Comparison of ENCODE assay signal across 1 cellular context in genomic region chr19:532578-533484, GRCh38.
TF ChIP-seq lines count a peak whose summit lies in the region.

No MANE protein-coding gene starts in this region.

TF ChIP-seq in K562, 482 proteins besides CTCF, POLR2A, EP300 and RAD21 (continued from another document and continues in another):
- TF ChIP-seq DPF2 (IDR thresholded peaks at IDR 0.05) = peak; percentile 52
- no peak for TF ChIP-seq THRB (CRISPR knock-in tag; conservative IDR thresholded peaks at IDR 0.05)
- peak; percentile 51 for TF ChIP-seq DACH1 (IDR thresholded peaks at IDR 0.05; ENCODE audit: partially characterized antibody)
- TF ChIP-seq TBP (optimal IDR thresholded peaks at IDR 0.05; ENCODE audit: low read depth, low read length) = peak; percentile 8
- peak; percentile 55 for TF ChIP-seq TAF1 (IDR thresholded peaks at IDR 0.05; ENCODE audit: control insufficient read depth, extremely low read depth, insufficient read depth, low read length, severe bottlenecking)
- TF ChIP-seq MGA (IDR thresholded peaks at IDR 0.05) = peak; percentile 39; the same call in 1 of the 2 replicates
- 0 out of 2 replicates have a peak, but pooled peaks have one; percentile 36 for TF ChIP-seq ZNF766 (CRISPR knock-in tag; conservative IDR thresholded peaks at IDR 0.05)
- TF ChIP-seq EP400 (IDR thresholded peaks at IDR 0.05) = peak; percentile 62
- peak; percentile 28; the same call in 1 of the 2 replicates for TF ChIP-seq SMARCA4 (IDR thresholded peaks at IDR 0.05)
- TF ChIP-seq GABPA (tag; conservative IDR thresholded peaks at IDR 0.05; ENCODE audit: low read depth) = peak; percentile 79
- 0 out of 2 replicates have a peak, but pooled peaks have one; percentile 59 for TF ChIP-seq ZBTB2 (IDR thresholded peaks at IDR 0.05)
- no peak for TF ChIP-seq ZNF79 (CRISPR knock-in tag; IDR thresholded peaks at IDR 0.05; ENCODE audit: low read depth)
- TF ChIP-seq PCBP1 (IDR thresholded peaks at IDR 0.05; ENCODE audit: low read depth, low read length, poor library complexity, severe bottlenecking) = peak; percentile 73
- 0 out of 2 replicates have a peak, but pooled peaks have one; percentile 43 for TF ChIP-seq ZSCAN29 (IDR thresholded peaks at IDR 0.05)
- TF ChIP-seq ZC3H8 (IDR thresholded peaks at IDR 0.05) = no peak
- peak; percentile 82 for TF ChIP-seq NR2C1 (IDR thresholded peaks at IDR 0.05)
- TF ChIP-seq NR2C1 (tag; IDR thresholded peaks at IDR 0.05) = peak; percentile 75
- peak; percentile 17; the same call in 1 of the 2 replicates for TF ChIP-seq PHF21A (IDR thresholded peaks at IDR 0.05; ENCODE audit: borderline replicate concordance, low read depth)
- TF ChIP-seq TAL1 (IDR thresholded peaks at IDR 0.05) = peak; percentile 34; the same call in 1 of the 2 replicates
- peak; percentile 27 for TF ChIP-seq KDM5B (IDR thresholded peaks at IDR 0.05; ENCODE audit: insufficient replicate concordance, low read depth, low read length)
- no peak for TF ChIP-seq ZNF146 (CRISPR knock-in tag; IDR thresholded peaks at IDR 0.05; ENCODE audit: unreplicated experiment)
- TF ChIP-seq FOXK2 (conservative IDR thresholded peaks at IDR 0.05 in 1 of 2, IDR thresholded peaks at IDR 0.05 in 1 of 2; ENCODE audit: low read depth in 2 of 2) = peak; percentile 43 to 80; a peak in 3 of 4 replicates
- TF ChIP-seq PRDM10 (IDR thresholded peaks at IDR 0.05; ENCODE audit: partially characterized antibody) = peak; percentile 30
- TF ChIP-seq ETV1 (tag; conservative IDR thresholded peaks at IDR 0.05; ENCODE audit: low read depth) = peak; percentile 58
- no peak for TF ChIP-seq NCOA4 (IDR thresholded peaks at IDR 0.05; ENCODE audit: partially characterized antibody)
- TF ChIP-seq NCOR1 (IDR thresholded peaks at IDR 0.05) = peak; percentile 56
- TF ChIP-seq PRPF4 (IDR thresholded peaks at IDR 0.05; ENCODE audit: insufficient read depth, low read depth, low read length, poor library complexity, severe bottlenecking) = no peak
- 0 out of 2 replicates have a peak, but pooled peaks have one; percentile 12 for TF ChIP-seq ATF7 (IDR thresholded peaks at IDR 0.05)
- TF ChIP-seq FOXA3 (CRISPR knock-in tag; conservative IDR thresholded peaks at IDR 0.05 in 1 of 2, IDR thresholded peaks at IDR 0.05 in 1 of 2) = 0 out of 4 replicates have a peak, but pooled peaks of 1 of the 2 experiments have one; percentile 4
- no peak for TF ChIP-seq ZNF24 (IDR thresholded peaks at IDR 0.05)
- TF ChIP-seq ZC3H11A (IDR thresholded peaks at IDR 0.05; ENCODE audit: low read depth, low read length) = no peak
- peak; percentile 56 for TF ChIP-seq CBFA2T2 (conservative IDR thresholded peaks at IDR 0.05)
- no peak; the same call in 1 of the 2 replicates for TF ChIP-seq ZNF589 (CRISPR knock-in tag; IDR thresholded peaks at IDR 0.05; ENCODE audit: low read depth)
- TF ChIP-seq SMARCE1 (IDR thresholded peaks at IDR 0.05) = 0 out of 2 replicates have a peak, but pooled peaks have one; percentile 20
- no peak for TF ChIP-seq HDGF (IDR thresholded peaks at IDR 0.05)
- TF ChIP-seq FOSL1 (tag; conservative IDR thresholded peaks at IDR 0.05) = no peak
- no peak for TF ChIP-seq CBX1 (IDR thresholded peaks at IDR 0.05; ENCODE audit: low read depth)
- no peak for TF ChIP-seq ZBTB5 (IDR thresholded peaks at IDR 0.05)
- peak in 1 of 2 experiments; percentile 55 for TF ChIP-seq E2F6 (IDR thresholded peaks at IDR 0.05; ENCODE audit: borderline replicate concordance in 1 of 2, extremely low read depth in 1 of 2, insufficient read depth in 1 of 2, insufficient read length in 1 of 2, low read depth in 1 of 2, low read length in 1 of 2, poor library complexity in 1 of 2, severe bottlenecking in 1 of 2)
- TF ChIP-seq ELF4 (CRISPR knock-in tag; IDR thresholded peaks at IDR 0.05) = no peak
- no peak for TF ChIP-seq EZH2 (IDR thresholded peaks at IDR 0.05; ENCODE audit: borderline replicate concordance, low read depth, low read length)
- no peak for TF ChIP-seq CC2D1A (IDR thresholded peaks at IDR 0.05)
- no peak for TF ChIP-seq POLR3G (IDR thresholded peaks at IDR 0.05; ENCODE audit: extremely low read depth, insufficient read length, insufficient replicate concordance)
- peak; percentile 78 to 84; a peak in 2 of 4 replicates for TF ChIP-seq SIN3A (IDR thresholded peaks at IDR 0.05; ENCODE audit: borderline replicate concordance in 2 of 2, control insufficient read depth in 1 of 2, low read depth in 2 of 2, low read length in 2 of 2)
- peak in 1 of 2 experiments; percentile 52; a peak in 1 of 4 replicates for TF ChIP-seq HDAC1 (IDR thresholded peaks at IDR 0.05)
- TF ChIP-seq HLTF (IDR thresholded peaks at IDR 0.05) = no peak
